Comparison of ENCODE assay signal across 19 cellular contexts in the genomic region with DNA sequence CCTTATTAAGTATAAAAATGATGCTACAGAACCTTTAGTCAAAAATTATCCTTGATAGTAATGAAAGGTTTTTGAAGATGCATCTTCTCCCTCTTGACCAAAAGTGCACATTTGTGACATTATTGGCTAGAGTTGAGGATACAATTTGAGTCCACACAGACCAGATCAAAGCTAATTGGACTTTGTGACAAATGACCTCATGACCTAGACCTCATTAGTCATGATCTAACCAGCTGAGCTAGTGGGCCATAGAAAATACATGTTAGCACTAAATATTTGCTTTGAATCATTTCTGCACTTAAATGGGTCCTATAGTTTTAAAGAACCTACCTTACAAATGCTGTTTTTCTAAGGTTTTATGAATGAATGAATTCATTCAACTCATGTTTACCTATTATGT.
DNase-seq lines count a peak whose midpoint lies in the region; ATAC-seq, FAIRE-seq and TF ChIP-seq lines count a peak whose summit lies in the region.
"Had no signal": no experiment of that assay in that cellular context is flagged by ENCODE, and none has a peak within 500 bp of the region (broad histone marks: within the 10 kb centered on the region; RNA-seq: fewer than 3 reads in every experiment).

No MANE protein-coding gene starts in this region.

- no peak for TF ChIP-seq RAD21 in GM12878 (IDR thresholded peaks at IDR 0.05; ENCODE audit: insufficient read depth, low read depth, low read length)
- no peak for TF ChIP-seq RAD21 in HepG2 (CRISPR knock-in tag; IDR thresholded peaks at IDR 0.05)

- H3K9me3 Mint-ChIP-seq in GM23338: peaks cover 2% of the 10 kb centered on the region; the same call in 2 of the 3 replicates

- H3K4me1 ChIP-seq in GM12878 (ENCODE audit: control insufficient read depth, insufficient read depth, low read length): no peaks in the 10 kb centered on the region
- peaks cover 25% of the 10 kb centered on the region for H3K4me1 ChIP-seq in HepG2 (ENCODE audit: insufficient read depth, low read length)
- peaks cover 5% of the 10 kb centered on the region; the same call in 1 of the 2 replicates for H3K4me1 ChIP-seq in GM23338 (ENCODE audit: insufficient read depth)
- H3K4me1 ChIP-seq in gastroesophageal sphincter: no peaks in the 10 kb centered on the region

- no peak overlapping the region for H3K27ac Mint-ChIP-seq in GM23338
- H3K27ac Mint-ChIP-seq: CD4-positive, CD25-positive, alpha-beta regulatory T cell had no signal

- H3K9me3 ChIP-seq in GM12878 (replicated peaks; ENCODE audit: control insufficient read depth, insufficient read depth, low read length) (no peaks in the 10 kb centered on the region; the same call in 2 of the 3 replicates), HepG2 (ENCODE audit: low read length) (no peaks in the 10 kb centered on the region), gastroesophageal sphincter (no peaks in the 10 kb centered on the region)

- TF ChIP-seq POLR2A in GM12878 (IDR thresholded peaks at IDR 0.05; ENCODE audit: low read depth, low read length) (no peak), HepG2 (IDR thresholded peaks at IDR 0.05; ENCODE audit: insufficient read depth in 1 of 2, low read depth in 2 of 2, low read length in 2 of 2) (no peak), gastroesophageal sphincter (IDR thresholded peaks at IDR 0.05) (no peak)

- CTCF ChIA-PET in GM12878 (lab: Yijun Ruan, JAX): interaction anchor here (2.8 kb wide), 1 partner anchor 97 kb away, joined by 13 read pairs; no protein-coding TSS in a partner anchor
- CTCF ChIA-PET in HepG2 (lab: Yijun Ruan, JAX; ENCODE audit: low intra/inter-chr PET ratio, low total read pairs): no interaction called here

- FAIRE-seq in GM12878 (lab: Jason Lieb, UNC) (no peak), HepG2 (lab: Jason Lieb, UNC) (peak; percentile 43)
- FAIRE-seq: GM12892, H54 had no signal

- H3K27ac ChIP-seq in GM12878 (ENCODE audit: control insufficient read depth, insufficient read depth) (no peak overlapping the region), HepG2 (ENCODE audit: extremely low read length, insufficient read depth, low read length) (no peak overlapping the region), GM23338 (ENCODE audit: low read depth) (no peak overlapping the region), gastroesophageal sphincter (no peak overlapping the region)

- H3K36me3 Mint-ChIP-seq in GM23338 (ENCODE audit: low read depth): peaks cover 12% of the 10 kb centered on the region; the same call in 2 of the 3 replicates

- SMC1A ChIA-PET in GM12878 (lab: Charles Lee; ENCODE audit: uncharacterized antibody, unreplicated experiment): interaction anchor here (1.3 to 2.0 kb wide), 4 partner anchors 9 to 25 kb away, joined by 4 to 5 read pairs (median 4); no protein-coding TSS in a partner anchor

- H3K9ac ChIP-seq in GM12878 (ENCODE audit: control insufficient read depth, insufficient read depth, low read length): no peak overlapping the region
- H3K9ac ChIP-seq in HepG2 (ENCODE audit: insufficient read depth, low read depth, low read length): no peak overlapping the region

- TF ChIP-seq EP300 in GM12878 (IDR thresholded peaks at IDR 0.05; ENCODE audit: borderline replicate concordance in 1 of 2, control insufficient read depth in 1 of 2, low read depth in 2 of 2, low read length in 2 of 2): no peak
- peak in 1 of 2 experiments; percentile 70; a peak in 2 of 4 replicates for TF ChIP-seq EP300 in HepG2 (IDR thresholded peaks at IDR 0.05; ENCODE audit: low read depth in 2 of 2, low read length in 2 of 2)
- TF ChIP-seq EP300 in HepG2 (CRISPR knock-in tag; IDR thresholded peaks at IDR 0.05; ENCODE audit: borderline replicate concordance): no peak
- no peak for TF ChIP-seq EP300 in gastroesophageal sphincter (IDR thresholded peaks at IDR 0.05)

- H3K9me2 ChIP-seq in GM23338 (ENCODE audit: insufficient read depth): no peaks in the 10 kb centered on the region

- peaks cover 2% of the 10 kb centered on the region for H3K27me3 Mint-ChIP-seq in GM23338 (ENCODE audit: insufficient read depth, low read depth, poor library complexity)
- H3K27me3 Mint-ChIP-seq: CD4-positive, CD25-positive, alpha-beta regulatory T cell had no signal

- POLR2A ChIA-PET in GM12878 (lab: Charles Lee): no interaction called here
- POLR2A ChIA-PET in HepG2 (lab: Yijun Ruan, JAX): no interaction called here

- H3K4me3 ChIP-seq in GM12878 (no peak overlapping the region), HepG2 (replicated peaks in 1 of 3; ENCODE audit: insufficient read depth in 1 of 3, low read depth in 2 of 3, low read length in 3 of 3) (no peak overlapping the region), GM23338 (no peak overlapping the region), gastroesophageal sphincter (no peak overlapping the region)

- in situ Hi-C loops in GM12878 (cut with MboI): no loop called here
- in situ Hi-C loops in HepG2 (cut with HindIII; ENCODE audit: extremely low pct_ligation_motif_present, low pct_unique_long_range_greater_than_20kb): no loop called here

- peaks cover 5% of the 10 kb centered on the region; the same call in 2 of the 3 replicates for H3K4me1 Mint-ChIP-seq in GM23338

- H3K27me3 ChIP-seq in GM12878 (replicated peaks in 1 of 2; ENCODE audit: control insufficient read depth in 2 of 2, insufficient read depth in 2 of 2, low read length in 1 of 2) (no peaks in the 10 kb centered on the region), HepG2 (ENCODE audit: control insufficient read depth in 1 of 2, insufficient read depth in 2 of 2, low read length in 2 of 2) (no peaks in the 10 kb centered on the region), GM23338 (ENCODE audit: insufficient read depth) (no peaks in the 10 kb centered on the region), gastroesophageal sphincter (no peaks in the 10 kb centered on the region)

- ATAC-seq in GM12878: peak; percentile 57
- ATAC-seq in HepG2: peak; percentile 85
- ATAC-seq in GM23338: no peak
- no peak for ATAC-seq in gastroesophageal sphincter
- ATAC-seq: SK-N-SH treated with all-trans-retinoic acid at 6 μM for 48 hours had no signal

- BruUV-seq in GM12878 (replicated peaks; lab: Mats Ljungman, UMichigan) (no TSS peak), HepG2 (replicated peaks; lab: Mats Ljungman, UMichigan) (no TSS peak)

- intact Hi-C loops in GM12878 (cut with micrococcal nuclease; ENCODE audit: unreplicated experiment): no loop called here
- intact Hi-C loops in HepG2 (cut with micrococcal nuclease; ENCODE audit: unreplicated experiment): no loop called here

- no peak for TF ChIP-seq CTCF in GM12878 (IDR thresholded peaks at IDR 0.05 in 2 of 3, conservative IDR thresholded peaks at IDR 0.05 in 1 of 3; ENCODE audit: control insufficient read depth in 2 of 3, extremely low read depth in 1 of 3, insufficient read depth in 1 of 3, low read depth in 3 of 3, low read length in 3 of 3)
- TF ChIP-seq CTCF in HepG2 (CRISPR knock-in tag; IDR thresholded peaks at IDR 0.05): no peak
- no peak for TF ChIP-seq CTCF in GM23338 (conservative IDR thresholded peaks at IDR 0.05; ENCODE audit: low read depth in 2 of 2)
- no peak for TF ChIP-seq CTCF in gastroesophageal sphincter (IDR thresholded peaks at IDR 0.05)

- no peak overlapping the region for H3K4me3 Mint-ChIP-seq in GM23338
- H3K4me3 Mint-ChIP-seq: CD4-positive, CD25-positive, alpha-beta regulatory T cell had no signal

- H4K20me1 ChIP-seq in GM12878 (ENCODE audit: control insufficient read depth, insufficient read depth) (no peaks in the 10 kb centered on the region), HepG2 (ENCODE audit: insufficient read depth, low read length) (no peaks in the 10 kb centered on the region), GM23338 (replicated peaks; ENCODE audit: insufficient read depth) (no peaks in the 10 kb centered on the region)

- H3K4me2 ChIP-seq in GM12878 (ENCODE audit: control insufficient read depth, insufficient read depth): no peak overlapping the region
- no peak overlapping the region for H3K4me2 ChIP-seq in HepG2 (ENCODE audit: low read depth, low read length)
- no peak overlapping the region for H3K4me2 ChIP-seq in GM23338

- H2AFZ ChIP-seq in GM12878 (ENCODE audit: control insufficient read depth, low read depth, low read length): no peak overlapping the region
- no peak overlapping the region for H2AFZ ChIP-seq in HepG2 (ENCODE audit: low read length)
- H2AFZ ChIP-seq in GM23338: no peak overlapping the region

- peak; percentile 35 for DNase-seq in HCEC 1CT
- peak; percentile 9 for DNase-seq in M059J (ENCODE audit: low read depth)
- no peak for DNase-seq in GM12878 (ENCODE audit: low read depth, low spot score)
- DNase-seq in HepG2 (ENCODE audit: low spot score): peak; percentile 76
- DNase-seq in GM23338 (ENCODE audit: low spot score): no peak
- DNase-seq in stimulated activated CD4-positive, alpha-beta T cell treated with anti-CD3 and anti-CD28 coated beads, Interleukin-2, amount 100 ng/mL, for 24 hours: no peak
- DNase-seq: CD4-positive, CD25-positive, alpha-beta regulatory T cell; DMS79 treated with DMSO at 0.1 percent for 48 hours; Kasumi-1; MM.1S; NCI-H1092 treated with DMSO at 0.1 percent for 48 hours; NCI-H1694; NCI-H2081 treated with DMSO at 0.1 percent for 48 hours; NCI-H446 treated with DMSO at 0.1 percent for 48 hours; NCI-H526 treated with DMSO at 0.1 percent for 48 hours had no signal

- H3K36me3 ChIP-seq in GM12878 (ENCODE audit: control insufficient read depth in 2 of 2, insufficient read depth in 2 of 2, low read length in 1 of 2) (no peaks in the 10 kb centered on the region), HepG2 (replicated peaks in 1 of 2; ENCODE audit: control insufficient read depth in 1 of 2, insufficient read depth in 2 of 2, low read length in 2 of 2) (no peaks in the 10 kb centered on the region), GM23338 (ENCODE audit: insufficient read depth) (no peaks in the 10 kb centered on the region), gastroesophageal sphincter (no peaks in the 10 kb centered on the region)

- RAD21 ChIA-PET in GM12878 (lab: Charles Lee; ENCODE audit: unreplicated experiment): interaction anchor here (1.1 kb wide), 1 partner anchor 9 kb away, joined by 4 read pairs; no protein-coding TSS in a partner anchor

- no peaks in the 10 kb centered on the region for H3K79me2 ChIP-seq in GM12878 (ENCODE audit: control insufficient read depth, insufficient read depth, low read length)
- H3K79me2 ChIP-seq in HepG2 (ENCODE audit: insufficient read depth, low read length): no peaks in the 10 kb centered on the region
- H3K79me2 ChIP-seq in GM23338 (replicated peaks; ENCODE audit: insufficient read depth): 0 out of 2 replicates have a peak, but pooled peaks cover 7% of the 10 kb centered on the region

- H3F3A ChIP-seq in GM23338 (replicated peaks; ENCODE audit: low read depth): no peaks in the 10 kb centered on the region

TF ChIP-seq in GM12878, 131 proteins besides CTCF, POLR2A, EP300 and RAD21 (continues in another document):
- TF ChIP-seq ESRRA (IDR thresholded peaks at IDR 0.05; ENCODE audit: low read length) (no peak), SREBF2 (IDR thresholded peaks at IDR 0.05; ENCODE audit: low read length) (no peak), RAD51 (IDR thresholded peaks at IDR 0.05) (no peak)

TF ChIP-seq in HepG2, 621 proteins besides CTCF, POLR2A, EP300 and RAD21 (continues in another document):
- TF ChIP-seq MBD4 (IDR thresholded peaks at IDR 0.05; ENCODE audit: borderline replicate concordance, low read length): no peak

TF ChIP-seq in GM23338, 12 proteins besides CTCF, POLR2A, EP300 and RAD21 (continues in another document):
- no peak for TF ChIP-seq NANOG (IDR thresholded peaks at IDR 0.05; ENCODE audit: borderline replicate concordance)

Comparison
In these comparisons a context has a peak if more than half of its experiments do, and no peak if none do; other contexts are left out.
1. DNase-seq: peak in HCEC 1CT (single experiment), M059J (single experiment) and HepG2 (single experiment); none in GM12878 (single experiment), GM23338 (single experiment) and stimulated activated CD4-positive, alpha-beta T cell treated with anti-CD3 and anti-CD28 coated beads, Interleukin-2, amount 100 ng/mL, for 24 hours (0 of 2).
2. ATAC-seq: peak in GM12878 (single experiment) and HepG2 (single experiment); none in GM23338 (single experiment) and gastroesophageal sphincter (single experiment).